8 cellular contexts compared by ENCODE assay signal in the genomic region with DNA sequence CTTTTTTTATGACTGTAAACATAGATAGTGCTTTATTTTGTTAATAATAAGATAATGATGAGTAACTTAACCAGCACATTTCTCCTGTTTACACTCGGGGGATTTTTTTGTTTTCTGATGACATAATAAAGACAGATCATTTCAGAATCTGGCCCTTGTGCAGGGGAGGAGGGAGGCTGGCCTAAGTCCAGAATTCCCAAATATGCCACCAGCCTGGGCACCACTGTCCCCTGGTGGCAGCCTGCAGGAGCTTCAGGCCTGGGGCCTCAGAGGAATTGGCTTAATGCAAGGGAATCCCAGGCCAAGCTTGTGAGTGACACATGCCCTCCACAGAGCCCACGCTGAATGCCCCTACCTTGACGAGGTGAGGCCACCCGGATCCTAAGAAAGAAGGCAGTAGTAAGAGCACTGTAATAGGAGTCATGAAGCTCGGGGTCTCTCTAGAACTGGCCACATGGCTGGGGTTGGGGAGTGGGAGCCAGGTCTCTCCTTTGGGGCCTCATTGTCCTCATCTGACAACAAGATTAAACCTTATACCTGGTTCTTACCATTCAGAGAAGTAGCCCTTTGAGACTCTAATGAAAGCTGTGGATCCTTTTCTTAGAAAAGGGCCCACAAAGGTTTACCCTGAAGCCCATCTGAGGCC. TPM values are rescaled to one million over a fixed set of nuclear protein-coding genes. Genes with fewer than 3 reads are reported as not detected.
DNase-seq lines count a peak whose midpoint lies in the region; ATAC-seq and TF ChIP-seq lines count a peak whose summit lies in the region.

No MANE protein-coding gene starts in this region.

- H3K9me3 Mint-ChIP-seq in brain, result no peaks in the 10 kb centered on the region

- TF ChIP-seq CTCF in brain (conservative IDR thresholded peaks at IDR 0.05), result peak; percentile 85 to 92

- H3K27ac Mint-ChIP-seq in brain, result peak overlapping the region; percentile 39 to 84 (median 54)

- peak overlapping the region in 2 of 5 experiments; percentile 23 to 27 for H3K4me3 Mint-ChIP-seq in brain

- no peak for ATAC-seq in stimulated activated naive CD8-positive, alpha-beta T cell treated with anti-CD3 and anti-CD28 coated beads, Interleukin-15, Interleukin-2, amounts not matched to agents 100 U/mL and 50 U/mL, for 24 hours
- no peak for ATAC-seq in GM19351 (IDR thresholded peaks at IDR 0.05; ENCODE audit: unreplicated experiment)

- DNase-seq in COR-L47 (lab: John Stamatoyannopoulos, UW), result peak; percentile 77
- peak; percentile 72 for DNase-seq in HPDE6-E6E7 (ENCODE audit: extremely low spot score)
- DNase-seq in NCI-H748 (lab: John Stamatoyannopoulos, UW; ENCODE audit: unreplicated experiment), result peak; percentile 66
- DNase-seq in iris pigment epithelial cell (ENCODE audit: low read depth), result peak; percentile 81
- DNase-seq in stimulated activated naive CD8-positive, alpha-beta T cell treated with anti-CD3 and anti-CD28 coated beads, Interleukin-15, Interleukin-2, amounts not matched to agents 100 U/mL and 50 U/mL, for 24 hours, result peak; percentile 45
- DNase-seq in effector CD4-positive, alpha-beta T cell, result no peak

- H3K4me1 Mint-ChIP-seq in brain, result peaks cover 49% of the 10 kb centered on the region

- H3K36me3 Mint-ChIP-seq in brain, result no peaks in the 10 kb centered on the region

- H3K27me3 Mint-ChIP-seq in brain, result peaks cover 12% of the 10 kb centered on the region

RNA-seq across cellular contexts. Expression of a gene that starts 24.1 kb away (rescaled TPM):
- 27.1 TPM for polyA plus RNA-seq in brain (ENCODE audit: insufficient read depth, low read depth, low replicate concordance)

RNA-seq across cellular contexts. Expression of a gene that starts 38.4 kb away (rescaled TPM):
- 0.31 TPM for polyA plus RNA-seq in brain (ENCODE audit: insufficient read depth, low read depth, low replicate concordance)

RNA-seq across cellular contexts. Expression of a gene that starts 54.8 kb away (rescaled TPM):
- 70.2 TPM for polyA plus RNA-seq in brain (ENCODE audit: insufficient read depth, low read depth, low replicate concordance)
